Comparison of ENCODE assay signal across 20 cellular contexts in genomic region chr3:69494091-69494659, GRCh38.
"Had no signal": no experiment of that assay in that cellular context is flagged by ENCODE, and none has a peak within 500 bp of the region (broad histone marks: within the 10 kb centered on the region; RNA-seq: fewer than 3 reads in every experiment).

No MANE protein-coding gene starts in this region.

- ATAC-seq: activated CD4-positive, CD25-positive, alpha-beta regulatory T cell treated with anti-CD3 and anti-CD28 coated beads, Interleukin-2, amount 50 U/mL, for 24 hours; activated CD8-positive, alpha-beta T cell treated with anti-CD3 and anti-CD28 coated beads for 36 hours; activated T-cell treated with anti-CD3 and anti-CD28 coated beads, Interleukin-2, amount 50 U/mL, for 72 hours had no signal

- H3K4me3 ChIP-seq: breast epithelium, PC-9 had no signal

- H3K36me3 ChIP-seq: breast epithelium had no signal

- H3K4me1 ChIP-seq: breast epithelium had no signal

- H3K9me3 ChIP-seq: breast epithelium, SK-N-SH had no signal

- H3K27ac ChIP-seq: breast epithelium, PC-9 had no signal

- H3K27me3 ChIP-seq: breast epithelium had no signal

- DNase-seq: activated CD4-positive, alpha-beta T cell treated with anti-CD3 and anti-CD28 coated beads for 4 hours; activated CD8-positive, alpha-beta memory T cell treated with anti-CD3 and anti-CD28 coated beads, Interleukin-2, amount 50 U/mL, for 4 hours; activated CD8-positive, alpha-beta T cell treated with anti-CD3 and anti-CD28 coated beads for 36 hours; activated naive CD4-positive, alpha-beta T cell treated with anti-CD3 and anti-CD28 coated beads, Interleukin-2, amount 50 U/mL, for 16 hours; activated naive CD8-positive, alpha-beta T cell treated with anti-CD3 and anti-CD28 coated beads, Interleukin-2, amount 10 ng/mL, durations not matched to agents 7 days and 5 days; activated T-cell treated with anti-CD3 and anti-CD28 coated beads, Interleukin-2, amount 50 U/mL, for 72 hours; aorta; central memory CD4-positive, alpha-beta T cell; MM.1S; NCI-H1105; NCI-H1436; NCI-H1694 treated with DMSO at 0.1 percent for 48 hours; NCI-H2081; NCI-H510A treated with DMSO at 0.1 percent for 48 hours; NCI-H69; PC-9; SK-N-SH; T-helper 1 cell had no signal
